Comparison of ENCODE assay signal across 2 cellular contexts in genomic region chr5:52668544-52669185, GRCh38.
TF ChIP-seq lines count a peak whose summit lies in the region.

No MANE protein-coding gene starts in this region.

TF ChIP-seq in H1, 55 proteins besides CTCF, POLR2A, EP300 and RAD21 (continued from another document):
- peak; percentile 22; the same call in 1 of the 2 replicates for TF ChIP-seq MAFK (IDR thresholded peaks at IDR 0.05; ENCODE audit: low read depth, low read length)
- no peak for TF ChIP-seq SRF (IDR thresholded peaks at IDR 0.05; ENCODE audit: low read depth, low read length)
- TF ChIP-seq NRF1 (IDR thresholded peaks at IDR 0.05; ENCODE audit: low read depth, low read length): no peak
- TF ChIP-seq GTF2F1 (IDR thresholded peaks at IDR 0.05; ENCODE audit: borderline replicate concordance, low read depth, low read length): no peak
- no peak for TF ChIP-seq RFX5 (IDR thresholded peaks at IDR 0.05; ENCODE audit: borderline replicate concordance, low read depth, low read length)
- TF ChIP-seq RBBP5 (IDR thresholded peaks at IDR 0.05; ENCODE audit: borderline replicate concordance, low read depth, low read length): no peak
- TF ChIP-seq EZH2 (IDR thresholded peaks at IDR 0.05; ENCODE audit: low read depth, low read length, severe bottlenecking): no peak
- TF ChIP-seq FOSL1 (IDR thresholded peaks at IDR 0.05; ENCODE audit: insufficient read depth, low read depth, low read length): no peak
- TF ChIP-seq EGR1 (IDR thresholded peaks at IDR 0.05; ENCODE audit: borderline replicate concordance, low read depth, low read length): no peak
- no peak for TF ChIP-seq JUND (IDR thresholded peaks at IDR 0.05; ENCODE audit: low read length)
- no peak for TF ChIP-seq TAF7 (optimal IDR thresholded peaks at IDR 0.05; ENCODE audit: borderline replicate concordance, low read depth, low read length)
- TF ChIP-seq KDM1A (IDR thresholded peaks at IDR 0.05; ENCODE audit: borderline replicate concordance, low read length): no peak

TF ChIP-seq in SK-N-SH treated with all-trans-retinoic acid at 6 μM for 48 hours, 23 proteins besides CTCF, POLR2A, EP300 and RAD21 (continued from another document):
- no peak for TF ChIP-seq TSHZ2 (CRISPR knock-in tag; IDR thresholded peaks at IDR 0.05)
